In the genomic region with DNA sequence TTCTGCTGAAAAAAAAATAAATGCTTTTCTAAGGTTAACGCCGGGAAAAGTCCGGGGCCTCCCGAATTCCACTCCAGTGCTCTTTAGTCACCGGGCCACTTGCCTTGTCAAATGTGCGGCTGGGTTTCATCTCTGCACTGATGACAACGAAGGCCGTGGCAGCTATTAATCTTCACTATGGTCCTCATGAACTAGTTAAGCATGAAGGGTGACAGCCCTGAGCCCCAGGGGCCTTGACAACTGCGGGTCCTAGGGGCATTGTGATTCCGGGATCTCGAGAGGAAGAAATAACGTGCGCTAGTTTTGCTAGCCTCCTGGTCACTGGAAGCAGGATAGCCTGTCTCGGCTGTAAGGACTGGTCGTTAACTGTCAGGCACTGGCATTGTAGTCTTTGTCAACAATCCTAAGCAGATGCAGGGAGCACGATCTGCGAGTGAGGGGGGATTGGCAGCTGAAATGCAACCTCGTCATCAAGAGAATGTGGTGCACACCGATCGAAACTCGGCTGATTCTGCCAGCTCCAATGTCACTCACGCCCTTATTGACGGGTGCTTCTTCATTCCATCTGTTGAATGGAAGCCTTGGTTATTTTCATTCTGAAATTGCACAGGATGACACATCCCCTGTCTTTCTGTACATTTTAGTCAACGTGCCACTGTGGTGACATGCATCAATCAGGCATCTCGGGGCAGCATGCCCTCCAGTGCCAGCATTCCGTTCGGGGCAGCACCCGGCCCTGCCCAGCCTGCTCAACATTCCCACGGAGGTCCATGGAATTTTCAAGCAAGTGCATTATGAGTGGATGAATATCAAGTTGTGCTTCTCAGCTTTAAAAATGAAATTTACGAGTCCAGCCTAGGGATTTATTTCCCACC, we compare ENCODE assay signal across 2 cellular contexts.
TF ChIP-seq lines count a peak whose summit lies in the region.

No MANE protein-coding gene starts in this region.

TF ChIP-seq in IMR-90, 13 proteins besides CTCF, POLR2A, EP300 and RAD21 (continued from another document):
- TF ChIP-seq, protein P1, sequence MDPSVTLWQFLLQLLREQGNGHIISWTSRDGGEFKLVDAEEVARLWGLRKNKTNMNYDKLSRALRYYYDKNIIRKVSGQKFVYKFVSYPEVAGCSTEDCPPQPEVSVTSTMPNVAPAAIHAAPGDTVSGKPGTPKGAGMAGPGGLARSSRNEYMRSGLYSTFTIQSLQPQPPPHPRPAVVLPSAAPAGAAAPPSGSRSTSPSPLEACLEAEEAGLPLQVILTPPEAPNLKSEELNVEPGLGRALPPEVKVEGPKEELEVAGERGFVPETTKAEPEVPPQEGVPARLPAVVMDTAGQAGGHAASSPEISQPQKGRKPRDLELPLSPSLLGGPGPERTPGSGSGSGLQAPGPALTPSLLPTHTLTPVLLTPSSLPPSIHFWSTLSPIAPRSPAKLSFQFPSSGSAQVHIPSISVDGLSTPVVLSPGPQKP (IDR thresholded peaks at IDR 0.05; ENCODE audit: borderline replicate concordance, low read depth, low read length), result no peak
- TF ChIP-seq MAZ (IDR thresholded peaks at IDR 0.05; ENCODE audit: borderline replicate concordance, low read depth, low read length), result no peak
TF ChIP-seq in IMR-90: peak in this region for 0.

TF ChIP-seq in HEK293T, 16 proteins besides CTCF, POLR2A, EP300 and RAD21 (continued from another document):
- TF ChIP-seq, protein P2, sequence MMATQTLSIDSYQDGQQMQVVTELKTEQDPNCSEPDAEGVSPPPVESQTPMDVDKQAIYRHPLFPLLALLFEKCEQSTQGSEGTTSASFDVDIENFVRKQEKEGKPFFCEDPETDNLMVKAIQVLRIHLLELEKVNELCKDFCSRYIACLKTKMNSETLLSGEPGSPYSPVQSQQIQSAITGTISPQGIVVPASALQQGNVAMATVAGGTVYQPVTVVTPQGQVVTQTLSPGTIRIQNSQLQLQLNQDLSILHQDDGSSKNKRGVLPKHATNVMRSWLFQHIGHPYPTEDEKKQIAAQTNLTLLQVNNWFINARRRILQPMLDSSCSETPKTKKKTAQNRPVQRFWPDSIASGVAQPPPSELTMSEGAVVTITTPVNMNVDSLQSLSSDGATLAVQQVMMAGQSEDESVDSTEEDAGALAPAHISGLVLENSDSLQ (IDR thresholded peaks at IDR 0.05), result no peak
- TF ChIP-seq CTBP1 (IDR thresholded peaks at IDR 0.05; ENCODE audit: borderline replicate concordance) (no peak), ZNF384 (IDR thresholded peaks at IDR 0.05) (no peak), SUZ12 (IDR thresholded peaks at IDR 0.05) (no peak)
